ENCODE assay signal across 29 cellular contexts in the genomic region with DNA sequence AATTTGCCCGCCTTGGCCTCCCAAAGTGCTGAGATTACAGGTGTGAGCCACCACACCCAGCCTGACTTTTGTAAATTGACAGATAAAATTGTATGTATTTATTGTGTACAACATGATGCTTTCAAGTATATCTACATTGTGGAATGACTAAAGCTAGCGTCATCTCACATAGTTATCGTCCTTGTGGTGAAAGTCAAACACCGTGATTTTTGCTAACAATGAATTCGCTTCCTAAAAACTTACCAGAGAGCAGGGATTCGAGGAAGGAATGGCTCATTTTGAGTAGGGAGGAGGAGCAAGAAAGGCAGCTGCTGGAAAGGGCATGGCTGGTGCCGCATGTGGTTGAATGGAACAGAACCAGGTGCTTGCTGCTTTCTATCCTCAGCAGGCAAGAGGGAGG.
DNase-seq lines count a peak whose midpoint lies in the region; ATAC-seq and TF ChIP-seq lines count a peak whose summit lies in the region.
"Had no signal": no experiment of that assay in that cellular context is flagged by ENCODE, and none has a peak within 500 bp of the region (broad histone marks: within the 10 kb centered on the region; RNA-seq: fewer than 3 reads in every experiment).

No MANE protein-coding gene starts in this region.

- TF ChIP-seq CTCF in activated CD8-positive, alpha-beta T cell treated with anti-CD3 and anti-CD28 coated beads for 36 hours (IDR thresholded peaks at IDR 0.05), result no peak
- no peak for TF ChIP-seq CTCF in activated B cell treated with CpG ODN at 0.5 μM for 24 hours (IDR thresholded peaks at IDR 0.05)

- H3K4me1 Mint-ChIP-seq in activated CD8-positive, alpha-beta T cell treated with anti-CD3 and anti-CD28 coated beads for 36 hours (ENCODE audit: low read depth), result peaks cover 82% of the 10 kb centered on the region
- H3K4me1 Mint-ChIP-seq in activated CD8-positive, alpha-beta T cell treated with anti-CD3 and anti-CD28 coated beads, Interleukin-2, amount 10 ng/mL, durations not matched to agents 7 days and 5 days (ENCODE audit: low read depth), result peaks cover 60% of the 10 kb centered on the region
- H3K4me1 Mint-ChIP-seq in activated B cell treated with CpG ODN at 0.5 μM for 24 hours, result peaks cover 95% of the 10 kb centered on the region
- peaks cover 96% of the 10 kb centered on the region for H3K4me1 Mint-ChIP-seq in dendritic cell treated with granulocyte-macrophage colony-stimulating factor and Interleukin-4, amounts not matched to agents 40 ng/mL and 50 ng/mL, for 4 days (ENCODE audit: low read depth)
- H3K4me1 Mint-ChIP-seq in stimulated activated memory B cell treated with anti-CD40 and anti-IgM and Interleukin-4, amounts not matched to agents 10 μg/mL and 1 μg/mL and 100 μg/mL, for 72 hours, result peaks cover 78% of the 10 kb centered on the region

- H3K27ac Mint-ChIP-seq in activated CD8-positive, alpha-beta T cell treated with anti-CD3 and anti-CD28 coated beads for 36 hours, result peak overlapping the region; percentile 59
- H3K27ac Mint-ChIP-seq in activated CD8-positive, alpha-beta T cell treated with anti-CD3 and anti-CD28 coated beads, Interleukin-2, amount 10 ng/mL, durations not matched to agents 7 days and 5 days, result no peak overlapping the region
- H3K27ac Mint-ChIP-seq in activated B cell treated with CpG ODN at 0.5 μM for 24 hours, result peak overlapping the region; percentile 83
- H3K27ac Mint-ChIP-seq in dendritic cell treated with granulocyte-macrophage colony-stimulating factor and Interleukin-4, amounts not matched to agents 40 ng/mL and 50 ng/mL, for 4 days, result peak overlapping the region; percentile 78
- H3K27ac Mint-ChIP-seq in stimulated activated memory B cell treated with anti-CD40 and anti-IgM and Interleukin-4, amounts not matched to agents 10 μg/mL and 1 μg/mL and 100 μg/mL, for 72 hours, result peak overlapping the region; percentile 76
- H3K27ac Mint-ChIP-seq: endodermal cell had no signal

- POLR2A ChIA-PET in activated CD8-positive, alpha-beta T cell treated with anti-CD3 and anti-CD28 coated beads for 36 hours (lab: Charles Lee), result no interaction called here
- POLR2A ChIA-PET in activated CD8-positive, alpha-beta T cell treated with anti-CD3 and anti-CD28 coated beads, Interleukin-2, amount 10 ng/mL, durations not matched to agents 7 days and 5 days (lab: Charles Lee), result interaction anchor here (0.9 kb wide), 1 partner anchor 10 kb away, joined by 3 read pairs; no protein-coding TSS in a partner anchor
- POLR2A ChIA-PET in activated B cell treated with CpG ODN at 0.5 μM for 24 hours (lab: Charles Lee), result interaction anchor here (1.2 to 3.8 kb wide), 2 partner anchors 29 to 48 kb away, joined by 3 to 28 read pairs; no protein-coding TSS in a partner anchor

- no peak for ATAC-seq in activated CD8-positive, alpha-beta T cell treated with anti-CD3 and anti-CD28 coated beads for 36 hours
- ATAC-seq in activated CD8-positive, alpha-beta T cell treated with anti-CD3 and anti-CD28 coated beads, Interleukin-2, amount 10 ng/mL, durations not matched to agents 7 days and 5 days, result no peak
- no peak for ATAC-seq in activated B cell treated with CpG ODN at 0.5 μM for 24 hours (ENCODE audit: low read depth)
- ATAC-seq in stimulated activated memory B cell treated with anti-CD40 and anti-IgM and Interleukin-4, amounts not matched to agents 10 μg/mL and 1 μg/mL and 100 μg/mL, for 72 hours, result no peak
- ATAC-seq in HG03442 (IDR thresholded peaks at IDR 0.05; ENCODE audit: unreplicated experiment), result no peak
- ATAC-seq: HCT116, psoas muscle had no signal

- intact Hi-C loops in activated CD8-positive, alpha-beta T cell treated with anti-CD3 and anti-CD28 coated beads for 36 hours (cut with micrococcal nuclease), result no loop called here
- intact Hi-C loops in activated B cell treated with CpG ODN at 0.5 μM for 24 hours (cut with micrococcal nuclease), result no loop called here
- intact Hi-C loops in dendritic cell treated with granulocyte-macrophage colony-stimulating factor and Interleukin-4, amounts not matched to agents 40 ng/mL and 50 ng/mL, for 4 days (cut with micrococcal nuclease), result no loop called here

- no peak overlapping the region for H3K4me3 Mint-ChIP-seq in activated CD8-positive, alpha-beta T cell treated with anti-CD3 and anti-CD28 coated beads for 36 hours
- H3K4me3 Mint-ChIP-seq in activated CD8-positive, alpha-beta T cell treated with anti-CD3 and anti-CD28 coated beads, Interleukin-2, amount 10 ng/mL, durations not matched to agents 7 days and 5 days, result no peak overlapping the region
- H3K4me3 Mint-ChIP-seq in activated B cell treated with CpG ODN at 0.5 μM for 24 hours, result no peak overlapping the region
- H3K4me3 Mint-ChIP-seq in dendritic cell treated with granulocyte-macrophage colony-stimulating factor and Interleukin-4, amounts not matched to agents 40 ng/mL and 50 ng/mL, for 4 days, result no peak overlapping the region
- H3K4me3 Mint-ChIP-seq in stimulated activated memory B cell treated with anti-CD40 and anti-IgM and Interleukin-4, amounts not matched to agents 10 μg/mL and 1 μg/mL and 100 μg/mL, for 72 hours, result no peak overlapping the region
- H3K4me3 Mint-ChIP-seq: endodermal cell had no signal

- CTCF ChIA-PET in activated CD8-positive, alpha-beta T cell treated with anti-CD3 and anti-CD28 coated beads for 36 hours (lab: Charles Lee), result no interaction called here
- CTCF ChIA-PET in activated CD8-positive, alpha-beta T cell treated with anti-CD3 and anti-CD28 coated beads, Interleukin-2, amount 10 ng/mL, durations not matched to agents 7 days and 5 days (lab: Charles Lee), result interaction anchor here (2.9 kb wide), 1 partner anchor 9 kb away, joined by 15 read pairs; no protein-coding TSS in a partner anchor
- CTCF ChIA-PET in activated B cell treated with CpG ODN at 0.5 μM for 24 hours (lab: Charles Lee), result interaction anchor here (1.0 kb wide), 1 partner anchor 9 kb away, joined by 4 read pairs; no protein-coding TSS in a partner anchor

- peaks cover 91% of the 10 kb centered on the region for H3K36me3 Mint-ChIP-seq in activated CD8-positive, alpha-beta T cell treated with anti-CD3 and anti-CD28 coated beads for 36 hours (ENCODE audit: low read depth)
- H3K36me3 Mint-ChIP-seq in activated CD8-positive, alpha-beta T cell treated with anti-CD3 and anti-CD28 coated beads, Interleukin-2, amount 10 ng/mL, durations not matched to agents 7 days and 5 days (ENCODE audit: low read depth), result peaks cover 85% of the 10 kb centered on the region
- peaks cover 90% of the 10 kb centered on the region for H3K36me3 Mint-ChIP-seq in activated B cell treated with CpG ODN at 0.5 μM for 24 hours (ENCODE audit: low read depth)
- peaks cover 97% of the 10 kb centered on the region for H3K36me3 Mint-ChIP-seq in dendritic cell treated with granulocyte-macrophage colony-stimulating factor and Interleukin-4, amounts not matched to agents 40 ng/mL and 50 ng/mL, for 4 days (ENCODE audit: low read depth)
- peaks cover 84% of the 10 kb centered on the region for H3K36me3 Mint-ChIP-seq in stimulated activated memory B cell treated with anti-CD40 and anti-IgM and Interleukin-4, amounts not matched to agents 10 μg/mL and 1 μg/mL and 100 μg/mL, for 72 hours

- H3K27me3 Mint-ChIP-seq in activated CD8-positive, alpha-beta T cell treated with anti-CD3 and anti-CD28 coated beads for 36 hours, result no peaks in the 10 kb centered on the region
- H3K27me3 Mint-ChIP-seq in activated CD8-positive, alpha-beta T cell treated with anti-CD3 and anti-CD28 coated beads, Interleukin-2, amount 10 ng/mL, durations not matched to agents 7 days and 5 days (ENCODE audit: low read depth), result no peaks in the 10 kb centered on the region
- H3K27me3 Mint-ChIP-seq in activated B cell treated with CpG ODN at 0.5 μM for 24 hours, result no peaks in the 10 kb centered on the region
- H3K27me3 Mint-ChIP-seq in dendritic cell treated with granulocyte-macrophage colony-stimulating factor and Interleukin-4, amounts not matched to agents 40 ng/mL and 50 ng/mL, for 4 days, result no peaks in the 10 kb centered on the region
- H3K27me3 Mint-ChIP-seq in stimulated activated memory B cell treated with anti-CD40 and anti-IgM and Interleukin-4, amounts not matched to agents 10 μg/mL and 1 μg/mL and 100 μg/mL, for 72 hours, result no peaks in the 10 kb centered on the region

- H3K9me3 Mint-ChIP-seq in activated CD8-positive, alpha-beta T cell treated with anti-CD3 and anti-CD28 coated beads for 36 hours, result peaks cover 2% of the 10 kb centered on the region
- no peaks in the 10 kb centered on the region for H3K9me3 Mint-ChIP-seq in activated CD8-positive, alpha-beta T cell treated with anti-CD3 and anti-CD28 coated beads, Interleukin-2, amount 10 ng/mL, durations not matched to agents 7 days and 5 days (ENCODE audit: insufficient read depth)
- H3K9me3 Mint-ChIP-seq in activated B cell treated with CpG ODN at 0.5 μM for 24 hours, result no peaks in the 10 kb centered on the region
- no peaks in the 10 kb centered on the region for H3K9me3 Mint-ChIP-seq in dendritic cell treated with granulocyte-macrophage colony-stimulating factor and Interleukin-4, amounts not matched to agents 40 ng/mL and 50 ng/mL, for 4 days
- no peaks in the 10 kb centered on the region for H3K9me3 Mint-ChIP-seq in stimulated activated memory B cell treated with anti-CD40 and anti-IgM and Interleukin-4, amounts not matched to agents 10 μg/mL and 1 μg/mL and 100 μg/mL, for 72 hours
- H3K9me3 Mint-ChIP-seq: endodermal cell had no signal

- DNase-seq in activated CD8-positive, alpha-beta T cell treated with anti-CD3 and anti-CD28 coated beads for 36 hours, result no peak
- DNase-seq in activated CD8-positive, alpha-beta T cell treated with anti-CD3 and anti-CD28 coated beads, Interleukin-2, amount 10 ng/mL, durations not matched to agents 7 days and 5 days, result no peak
- no peak for DNase-seq in activated B cell treated with CpG ODN at 0.5 μM for 24 hours
- no peak for DNase-seq in activated CD4-positive, alpha-beta T cell treated with anti-CD3 and anti-CD28 coated beads, Interleukin-2, amount 50 U/mL, for 1 hour
- DNase-seq in KG1 (lab: John Stamatoyannopoulos, UW), result no peak
- DNase-seq: activated CD4-positive, CD25-positive, alpha-beta regulatory T cell treated with anti-CD3 and anti-CD28 coated beads, Interleukin-2, amount 50 U/mL, for 72 hours; activated CD8-positive, alpha-beta memory T cell treated with anti-CD3 and anti-CD28 coated beads for 24 hours; activated gamma-delta T cell treated with Interleukin-2 at 50 U/mL for 16 hours; activated T-cell treated with anti-CD3 and anti-CD28 coated beads, Interleukin-2, amount 50 U/mL, for 1 hour; amniotic stem cell; cortex of kidney; DMS53; endodermal cell; esophagus squamous epithelium; GDM1; Kasumi-1; NCI-H146; NCI-H2107; NCI-H446 treated with DMSO at 0.1 percent for 48 hours; NCI-H82; nucleus accumbens; psoas muscle; sigmoid colon; stimulated activated naive CD8-positive, alpha-beta T cell treated with anti-CD3 and anti-CD28 coated beads, Interleukin-15, Interleukin-2, amounts not matched to agents 100 U/mL and 50 U/mL, for 24 hours; testis had no signal
